In the genomic region with DNA sequence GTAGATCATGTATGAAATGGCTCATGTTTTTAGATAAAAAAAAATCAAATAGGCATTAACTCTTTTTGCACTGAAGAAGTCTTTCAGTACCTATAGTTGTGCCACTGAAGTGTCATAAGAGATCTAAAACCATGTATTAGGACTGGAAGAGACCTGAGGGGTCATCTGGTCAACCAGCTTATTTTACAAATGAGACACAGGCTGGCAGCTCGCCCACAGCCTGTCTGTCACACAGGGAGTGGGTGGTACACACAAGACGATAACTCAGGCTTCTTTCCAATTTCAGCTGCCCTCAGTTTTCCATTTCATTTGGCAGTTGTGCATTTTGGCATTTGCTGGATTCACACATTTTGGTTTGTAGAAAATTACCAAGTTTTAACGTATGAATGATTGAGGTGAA, we compare ENCODE assay signal across 19 cellular contexts. TPM values are rescaled to one million over a fixed set of nuclear protein-coding genes. Genes with fewer than 3 reads are reported as not detected.
DNase-seq lines count a peak whose midpoint lies in the region; ATAC-seq and TF ChIP-seq lines count a peak whose summit lies in the region.
"Had no signal": no experiment of that assay in that cellular context is flagged by ENCODE, and none has a peak within 500 bp of the region (broad histone marks: within the 10 kb centered on the region; RNA-seq: fewer than 3 reads in every experiment).

No MANE protein-coding gene starts in this region.

- H3K18ac ChIP-seq in H9 (ENCODE audit: insufficient read length, low read depth, low read length), result no peak overlapping the region

- H3K36me3 ChIP-seq in ascending aorta (peaks cover 0 to 3% of the 10 kb centered on the region in 2 donors), psoas muscle (ENCODE audit: insufficient read depth in 1 of 2, low read depth in 1 of 2) (no peaks in the 10 kb centered on the region), breast epithelium (no peaks in the 10 kb centered on the region)

- H3K4me1 ChIP-seq in H9 (ENCODE audit: insufficient read depth, low read length), result peaks cover 4% of the 10 kb centered on the region
- H3K4me1 ChIP-seq in ascending aorta, result peaks cover 0 to 5% of the 10 kb centered on the region in 2 donors
- H3K4me1 ChIP-seq in psoas muscle, result no peaks in the 10 kb centered on the region
- H3K4me1 ChIP-seq in breast epithelium, result no peaks in the 10 kb centered on the region

- H2BK120ac ChIP-seq in H9 (ENCODE audit: low read depth, low read length, poor library complexity, severe bottlenecking), result no peak overlapping the region

- H3K9me3 Mint-ChIP-seq in H9 (peaks cover 0 to 3% of the 10 kb centered on the region in 2 experiments; a peak in 1 of 5 replicates), HFFc6 (no peaks in the 10 kb centered on the region)
- H3K9me3 Mint-ChIP-seq: CD8-positive, alpha-beta memory T cell had no signal

- H3K27me3 Mint-ChIP-seq in H9 (ENCODE audit: low read depth), result no peaks in the 10 kb centered on the region
- peaks cover 2% of the 10 kb centered on the region for H3K27me3 Mint-ChIP-seq in HFFc6 (ENCODE audit: insufficient read depth)
- H3K27me3 Mint-ChIP-seq: CD8-positive, alpha-beta memory T cell had no signal

- H3K27ac ChIP-seq in H9 (ENCODE audit: insufficient read length, low read depth, low read length) (no peak overlapping the region), ascending aorta (peak overlapping the region; percentile 36 to 52), psoas muscle (no peak overlapping the region), breast epithelium (no peak overlapping the region)
- H3K27ac ChIP-seq: SK-N-MC had no signal

- H3K4me1 Mint-ChIP-seq in H9 (peaks cover 23 to 30% of the 10 kb centered on the region in 2 experiments), HFFc6 (ENCODE audit: low read depth) (peaks cover 61% of the 10 kb centered on the region)

- no peak overlapping the region for H4K5ac ChIP-seq in H9 (ENCODE audit: insufficient read length, low read depth, low read length)

- DNase-seq in H9 (peak; percentile 16), HFFc6 (no peak), ascending aorta (ENCODE audit: low spot score in 2 of 2) (no peak), psoas muscle (peak; percentile 19 to 62), islet precursor cell (no peak), breast epithelium (ENCODE audit: low spot score in 2 of 2) (no peak), NCI-H2029 treated with DMSO at 0.1 percent for 48 hours (lab: John Stamatoyannopoulos, UW) (no peak)
- DNase-seq: ACHN; C1 segment of cervical spinal cord; CD8-positive, alpha-beta memory T cell; DMS79 treated with DMSO at 0.1 percent for 48 hours; H7; NCI-H1092 treated with DMSO at 0.1 percent for 48 hours; NCI-H1694; NCI-H226; NCI-H524 treated with DMSO at 0.1 percent for 48 hours; SHP77; T-helper 1 cell had no signal

- no peaks in the 10 kb centered on the region for H4K20me1 ChIP-seq in H9 (ENCODE audit: control insufficient read depth, insufficient read depth, insufficient read length)

- no CpG with 5 or more reads among the region's 3 CpGs for WGBS in H9 (ENCODE audit: extremely low coverage, insufficient read length, low lambda C conversion rate)
- 42 to 58% (median 50%) methylated on average over 3 of the region's 3 CpGs for WGBS in psoas muscle, 3 donors

- no peak overlapping the region for H3K4me3 Mint-ChIP-seq in H9
- no peak overlapping the region for H3K4me3 Mint-ChIP-seq in HFFc6
- H3K4me3 Mint-ChIP-seq: CD8-positive, alpha-beta memory T cell had no signal

- H3K4ac ChIP-seq in H9 (ENCODE audit: low read depth, low read length), result no peak overlapping the region

- H3K79me1 ChIP-seq in H9 (ENCODE audit: insufficient read depth, low read depth, low read length, poor library complexity, severe bottlenecking), result no peaks in the 10 kb centered on the region

- no peak overlapping the region for H2BK20ac ChIP-seq in H9 (ENCODE audit: low read depth, low read length, poor library complexity, severe bottlenecking)

- no peaks in the 10 kb centered on the region for H3K79me2 ChIP-seq in H9 (ENCODE audit: insufficient read depth, low read length)

- H3K27ac Mint-ChIP-seq in H9, result no peak overlapping the region
- H3K27ac Mint-ChIP-seq in HFFc6, result peak overlapping the region; percentile 48; the same call in 1 of the 2 replicates

- no peak overlapping the region for H2BK15ac ChIP-seq in H9 (ENCODE audit: low read depth, low read length)

- H2AK5ac ChIP-seq in H9 (ENCODE audit: insufficient read length, low read length), result no peak overlapping the region

- H3K56ac ChIP-seq in H9 (ENCODE audit: insufficient read length, low read depth, low read length), result no peak overlapping the region

- H3K36me3 Mint-ChIP-seq in H9 (ENCODE audit: insufficient read depth in 1 of 3, low read depth in 3 of 3), result peaks cover 0 to 6% (median 5%) of the 10 kb centered on the region in 3 experiments; a peak in 3 of 7 replicates
- peaks cover 51% of the 10 kb centered on the region for H3K36me3 Mint-ChIP-seq in HFFc6 (ENCODE audit: low read depth)

- no peaks in the 10 kb centered on the region for H3K23me2 ChIP-seq in H9 (ENCODE audit: insufficient read length, low read depth, low read length, poor library complexity, severe bottlenecking)

- H2BK12ac ChIP-seq in H9 (ENCODE audit: insufficient read length, low read depth, low read length), result no peak overlapping the region

- H4K91ac ChIP-seq in H9 (ENCODE audit: insufficient read length, low read depth, low read length), result no peak overlapping the region

- no peaks in the 10 kb centered on the region for H3K9me3 ChIP-seq in H9 (ENCODE audit: control insufficient read depth, low read depth, low read length)
- no peaks in the 10 kb centered on the region for H3K9me3 ChIP-seq in ascending aorta
- no peaks in the 10 kb centered on the region for H3K9me3 ChIP-seq in psoas muscle
- H3K9me3 ChIP-seq in breast epithelium, result no peaks in the 10 kb centered on the region

- no peak for TF ChIP-seq POLR2A in breast epithelium (IDR thresholded peaks at IDR 0.05)

- H3T11ph ChIP-seq in H9 (ENCODE audit: low read length), result no peak overlapping the region

- H3K4me2 ChIP-seq in H9 (ENCODE audit: insufficient read depth, insufficient read length, low read length), result no peak overlapping the region

- H2AFZ ChIP-seq in H9 (ENCODE audit: low read length), result no peak overlapping the region

- peak in 3 of 4 donors; percentile 68 to 84 (median 72) for ATAC-seq in psoas muscle

- intact Hi-C loops in ascending aorta (cut with DNase I) (no loop called here), psoas muscle (cut with DNase I) (no loop called here), breast epithelium (cut with DNase I; ENCODE audit: low total_unique reads) (no loop called here)

- H4K8ac ChIP-seq in H9 (replicated peaks; ENCODE audit: insufficient read length, low read depth, low read length), result no peak overlapping the region

- no peak overlapping the region for H3K9ac ChIP-seq in H9 (ENCODE audit: extremely low read depth, insufficient read length, low read length)

- no peak overlapping the region for H3K23ac ChIP-seq in H9 (ENCODE audit: insufficient read length, low read depth, low read length)

- no peak overlapping the region for H2BK5ac ChIP-seq in H9 (ENCODE audit: insufficient read length, low read length)

- H3K27me3 ChIP-seq in H9 (ENCODE audit: insufficient read depth, low read length) (no peaks in the 10 kb centered on the region), ascending aorta (no peaks in the 10 kb centered on the region), psoas muscle (ENCODE audit: insufficient read depth in 3 of 3, low read length in 2 of 3) (no peaks in the 10 kb centered on the region), breast epithelium (no peaks in the 10 kb centered on the region)

- TF ChIP-seq CTCF in H9 (conservative IDR thresholded peaks at IDR 0.05) (no peak), HFFc6 (IDR thresholded peaks at IDR 0.05) (no peak), ascending aorta (IDR thresholded peaks at IDR 0.05) (no peak), psoas muscle (IDR thresholded peaks at IDR 0.05) (no peak), breast epithelium (IDR thresholded peaks at IDR 0.05) (no peak)

- no peak overlapping the region for H3K14ac ChIP-seq in H9 (ENCODE audit: insufficient read depth, low read length)

- H3K4me3 ChIP-seq in ascending aorta, result no peak overlapping the region
- no peak overlapping the region for H3K4me3 ChIP-seq in psoas muscle
- H3K4me3 ChIP-seq in breast epithelium, result no peak overlapping the region
- H3K4me3 ChIP-seq: SK-N-MC had no signal

RNA-seq across cellular contexts. Expression of a gene that starts 34.7 kb away (rescaled TPM):
- total RNA-seq in H9 (2021) (34.9 and 37.9 TPM in 2 replicates), ascending aorta (56.5 TPM), psoas muscle (100 to 1,000 TPM in 2 of 4 donors, 10 to 100 TPM in 2; 31.1 to 228 (median 146) TPM), breast epithelium (10 to 100 TPM in 2 of 3 donors, 1 to 10 TPM in 1; 2.4 to 20.9 (median 20.0) TPM)
- 1,000 to 10,000 TPM; 1,007 to 1,412 (median 1,300) TPM for total RNA-seq in HFFc6 (2021; fragmentation: NEBNext Ultra II Directional; extraction: Animal tissue kit (Norgen Biotek cat#: 25700))
- polyA plus RNA-seq in psoas muscle, result 10 to 100 TPM; 25.6 to 84.9 (median 43.0) TPM

Comparison
In these comparisons a context has a peak if more than half of its experiments do, and no peak if none do; other contexts are left out.
1. DNase-seq: peak in H9 (single experiment) and psoas muscle (2 of 2); none in HFFc6 (single experiment), ascending aorta (0 of 2), islet precursor cell (single experiment), breast epithelium (0 of 2) and NCI-H2029 treated with DMSO at 0.1 percent for 48 hours (single experiment).
2. H3K27ac ChIP-seq: peak in ascending aorta (2 of 2); none in H9 (single experiment), psoas muscle (single experiment) and breast epithelium (0 of 2).
3. RNA of a gene that starts 34.7 kb away (total RNA-seq): 1,007 to 1,412 TPM in HFFc6; 31.1 to 228 TPM in psoas muscle, 56.5 TPM in ascending aorta (single experiment), 34.9 to 37.9 TPM in H9 and 2.4 to 20.9 TPM in breast epithelium; every median in the first group is over 4 times any median in the second.